Comparison of ENCODE assay signal across 22 cellular contexts in genomic region chr10:130352291-130352645, GRCh38.
"Had no signal": no experiment of that assay in that cellular context is flagged by ENCODE, and none has a peak within 500 bp of the region (broad histone marks: within the 10 kb centered on the region; RNA-seq: fewer than 3 reads in every experiment).

No MANE protein-coding gene starts in this region.

- H3K36me3 Mint-ChIP-seq: activated naive CD8-positive, alpha-beta T cell treated with anti-CD3 and anti-CD28 coated beads, Interleukin-2, amount 10 ng/mL, durations not matched to agents 7 days and 5 days had no signal

- H3K27ac ChIP-seq: body of pancreas, right atrium auricular region, tibial artery, uterus, VCaP had no signal

- H3K4me3 Mint-ChIP-seq: activated naive CD8-positive, alpha-beta T cell treated with anti-CD3 and anti-CD28 coated beads, Interleukin-2, amount 10 ng/mL, durations not matched to agents 7 days and 5 days; naive thymus-derived CD8-positive, alpha-beta T cell; T-helper 1 cell treated with Interleukin-12 subunit alpha and Interleukin-12 subunit beta and Interleukin-4 antibody, amounts not matched to agents 30 μg/mL and 1 μg/mL, for 36 hours had no signal

- H3K27me3 ChIP-seq: body of pancreas, right atrium auricular region, tibial artery, uterus had no signal

- H3K9me3 ChIP-seq: body of pancreas, uterus had no signal

- H3K4me1 ChIP-seq: right atrium auricular region, tibial artery, uterus had no signal

- H3K4me1 Mint-ChIP-seq: activated naive CD8-positive, alpha-beta T cell treated with anti-CD3 and anti-CD28 coated beads, Interleukin-2, amount 10 ng/mL, durations not matched to agents 7 days and 5 days; naive thymus-derived CD8-positive, alpha-beta T cell had no signal

- H3K27ac Mint-ChIP-seq: activated naive CD8-positive, alpha-beta T cell treated with anti-CD3 and anti-CD28 coated beads, Interleukin-2, amount 10 ng/mL, durations not matched to agents 7 days and 5 days; progenitor cell of endocrine pancreas; T-helper 1 cell treated with Interleukin-12 subunit alpha and Interleukin-12 subunit beta and Interleukin-4 antibody, amounts not matched to agents 30 μg/mL and 1 μg/mL, for 36 hours had no signal

- ATAC-seq: body of pancreas; left ventricle myocardium superior; naive thymus-derived CD8-positive, alpha-beta T cell; stimulated activated naive CD8-positive, alpha-beta T cell treated with anti-CD3 and anti-CD28 coated beads, Interleukin-15, Interleukin-2, amounts not matched to agents 100 U/mL and 50 U/mL, for 24 hours had no signal

- H3K9me3 Mint-ChIP-seq: T-helper 1 cell treated with Interleukin-12 subunit alpha and Interleukin-12 subunit beta and Interleukin-4 antibody, amounts not matched to agents 30 μg/mL and 1 μg/mL, for 36 hours had no signal

- DNase-seq: activated CD4-positive, alpha-beta T cell treated with anti-CD3 and anti-CD28 coated beads for 1 hour; activated naive CD4-positive, alpha-beta T cell treated with Interleukin-2 at 50 U/mL for 16 hours; activated naive CD8-positive, alpha-beta T cell treated with anti-CD3 and anti-CD28 coated beads, Interleukin-2, amount 10 ng/mL, durations not matched to agents 7 days and 5 days; activated T-cell treated with anti-CD3 and anti-CD28 coated beads for 4 hours; body of pancreas; caudate nucleus; erythroblast; foreskin melanocyte; left ventricle myocardium superior; mesenchymal stem cell; naive thymus-derived CD8-positive, alpha-beta T cell; nucleus accumbens; stimulated activated CD4-positive, alpha-beta T cell treated with anti-CD3 and anti-CD28 coated beads, Interleukin-12 subunit alpha, Interleukin-12 subunit beta, amount 100 ng/mL, for 4 hours; stimulated activated CD4-positive, alpha-beta T cell treated with anti-CD3 and anti-CD28 coated beads, Interleukin-1b, Interleukin-23, amount 100 ng/mL, for 48 hours; stimulated activated naive CD8-positive, alpha-beta T cell treated with anti-CD3 and anti-CD28 coated beads, Interleukin-15, Interleukin-2, amounts not matched to agents 100 U/mL and 50 U/mL, for 24 hours; substantia nigra; tibial artery; uterus had no signal
